In the genomic region with DNA sequence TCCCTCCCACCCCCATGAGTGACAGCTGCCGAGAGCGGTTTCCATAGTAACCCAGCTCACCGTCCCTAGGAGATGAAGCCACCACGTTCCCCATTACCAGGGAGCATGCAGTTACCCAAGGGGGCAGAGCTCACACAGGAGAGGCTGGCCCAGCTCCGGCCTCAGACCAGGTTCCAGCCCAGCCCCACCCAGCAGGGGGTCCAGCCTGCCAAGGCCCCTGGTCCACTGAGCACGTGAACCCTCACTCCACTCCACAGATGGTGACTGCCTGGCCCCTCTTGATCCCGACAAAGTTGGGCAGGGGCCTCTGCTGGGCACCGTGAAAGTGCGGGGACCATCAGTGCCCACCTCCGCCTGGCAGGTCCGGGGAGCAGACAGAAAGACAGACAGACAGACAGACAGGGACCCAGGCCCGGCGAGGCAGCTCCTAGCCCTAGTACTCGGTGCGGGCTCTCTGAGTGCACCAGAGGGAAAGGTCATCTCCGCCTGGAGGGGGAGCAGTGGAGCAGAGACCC, we compare ENCODE assay signal across 8 cellular contexts. TPM values are rescaled to one million over a fixed set of nuclear protein-coding genes. Genes with fewer than 3 reads are reported as not detected.
DNase-seq lines count a peak whose midpoint lies in the region; ATAC-seq and TF ChIP-seq lines count a peak whose summit lies in the region.

No MANE protein-coding gene starts in this region.

- no peaks in the 10 kb centered on the region for H3K79me2 ChIP-seq in ACC112 (ENCODE audit: control insufficient read depth, insufficient read depth, low read length, unreplicated experiment)

- H3K4me3 ChIP-seq in ACC112 (ENCODE audit: low read depth, low read length) (peak overlapping the region; percentile 68), thoracic aorta (peak overlapping the region; percentile 65), gastrocnemius medialis (peak overlapping the region in 1 of 4 donors; percentile 36)

- TF ChIP-seq POLR2A in gastrocnemius medialis (IDR thresholded peaks at IDR 0.05) = no peak

- H3K4me1 ChIP-seq in ACC112 (ENCODE audit: control insufficient read depth, insufficient read depth, low read length, unreplicated experiment) (peaks cover 6% of the 10 kb centered on the region), thoracic aorta (ENCODE audit: control insufficient read depth in 1 of 2, low read depth in 2 of 2) (no peaks in the 10 kb centered on the region), gastrocnemius medialis (no peaks in the 10 kb centered on the region)

- intact Hi-C loops in gastrocnemius medialis (cut with DNase I; ENCODE audit: low total_unique reads) = no loop called here

- peaks cover 8% of the 10 kb centered on the region for H3K9me3 ChIP-seq in thoracic aorta
- H3K9me3 ChIP-seq in gastrocnemius medialis = peaks cover 0 to 4% (median 3%) of the 10 kb centered on the region in 3 donors

- peak overlapping the region; percentile 6 for H2AFZ ChIP-seq in ACC112 (ENCODE audit: low read length, unreplicated experiment)

- in situ Hi-C loops in gastrocnemius medialis (cut with MboI; ENCODE audit: low sequenced_read_pairs in 4 of 4) = no loop called here

- peak; percentile 60 for DNase-seq in NCI-H69 (lab: John Stamatoyannopoulos, UW)
- DNase-seq in astrocyte of the hippocampus (ENCODE audit: low read depth, low spot score) = peak; percentile 23
- DNase-seq in left lobe of liver (ENCODE audit: low spot score) = no peak
- DNase-seq in thoracic aorta (ENCODE audit: low spot score) = no peak
- no peak for DNase-seq in gastrocnemius medialis

- ATAC-seq in GM18909 (IDR thresholded peaks at IDR 0.05; ENCODE audit: poor library complexity, unreplicated experiment) = peak; percentile 25
- peak; percentile 35 for ATAC-seq in left lobe of liver
- ATAC-seq in thoracic aorta (ENCODE audit: insufficient number of reproducible peaks, low FRiP score, low read depth) = no peak
- ATAC-seq in GM18867 (IDR thresholded peaks at IDR 0.05; ENCODE audit: unreplicated experiment) = no peak
- ATAC-seq in gastrocnemius medialis = no peak

- TF ChIP-seq CTCF in thoracic aorta (IDR thresholded peaks at IDR 0.05) (no peak), gastrocnemius medialis (IDR thresholded peaks at IDR 0.05 in 4 of 5, conservative IDR thresholded peaks at IDR 0.05 in 1 of 5) (no peak)

- H3K36me3 ChIP-seq in ACC112 (ENCODE audit: insufficient read depth, low read length) = no peaks in the 10 kb centered on the region
- no peaks in the 10 kb centered on the region for H3K36me3 ChIP-seq in thoracic aorta
- no peaks in the 10 kb centered on the region for H3K36me3 ChIP-seq in gastrocnemius medialis

- H3K27me3 ChIP-seq in ACC112 (ENCODE audit: insufficient read depth, low read length) (peaks cover 25% of the 10 kb centered on the region), thoracic aorta (replicated peaks; ENCODE audit: insufficient read depth) (peaks cover 8% of the 10 kb centered on the region), gastrocnemius medialis (peaks cover 61 to 76% (median 66%) of the 10 kb centered on the region in 3 donors)

- H3K27ac ChIP-seq in ACC112 (ENCODE audit: low read depth, low read length) (no peak overlapping the region), thoracic aorta (no peak overlapping the region), gastrocnemius medialis (no peak overlapping the region)

RNA-seq across cellular contexts. Expression of a gene that starts 50.7 kb away (rescaled TPM):
- total RNA-seq in left lobe of liver = 0.18 TPM
- total RNA-seq in thoracic aorta = not detected
- not detected for total RNA-seq in gastrocnemius medialis

Comparison
In these comparisons a context has a peak if more than half of its experiments do, and no peak if none do; other contexts are left out.
1. ATAC-seq: peak in GM18909 (single experiment) and left lobe of liver (single experiment); none in thoracic aorta (single experiment), GM18867 (single experiment) and gastrocnemius medialis (0 of 2).
2. DNase-seq: peak in NCI-H69 (single experiment) and astrocyte of the hippocampus (single experiment); none in left lobe of liver (single experiment), thoracic aorta (single experiment) and gastrocnemius medialis (0 of 2).